In the genomic region with DNA sequence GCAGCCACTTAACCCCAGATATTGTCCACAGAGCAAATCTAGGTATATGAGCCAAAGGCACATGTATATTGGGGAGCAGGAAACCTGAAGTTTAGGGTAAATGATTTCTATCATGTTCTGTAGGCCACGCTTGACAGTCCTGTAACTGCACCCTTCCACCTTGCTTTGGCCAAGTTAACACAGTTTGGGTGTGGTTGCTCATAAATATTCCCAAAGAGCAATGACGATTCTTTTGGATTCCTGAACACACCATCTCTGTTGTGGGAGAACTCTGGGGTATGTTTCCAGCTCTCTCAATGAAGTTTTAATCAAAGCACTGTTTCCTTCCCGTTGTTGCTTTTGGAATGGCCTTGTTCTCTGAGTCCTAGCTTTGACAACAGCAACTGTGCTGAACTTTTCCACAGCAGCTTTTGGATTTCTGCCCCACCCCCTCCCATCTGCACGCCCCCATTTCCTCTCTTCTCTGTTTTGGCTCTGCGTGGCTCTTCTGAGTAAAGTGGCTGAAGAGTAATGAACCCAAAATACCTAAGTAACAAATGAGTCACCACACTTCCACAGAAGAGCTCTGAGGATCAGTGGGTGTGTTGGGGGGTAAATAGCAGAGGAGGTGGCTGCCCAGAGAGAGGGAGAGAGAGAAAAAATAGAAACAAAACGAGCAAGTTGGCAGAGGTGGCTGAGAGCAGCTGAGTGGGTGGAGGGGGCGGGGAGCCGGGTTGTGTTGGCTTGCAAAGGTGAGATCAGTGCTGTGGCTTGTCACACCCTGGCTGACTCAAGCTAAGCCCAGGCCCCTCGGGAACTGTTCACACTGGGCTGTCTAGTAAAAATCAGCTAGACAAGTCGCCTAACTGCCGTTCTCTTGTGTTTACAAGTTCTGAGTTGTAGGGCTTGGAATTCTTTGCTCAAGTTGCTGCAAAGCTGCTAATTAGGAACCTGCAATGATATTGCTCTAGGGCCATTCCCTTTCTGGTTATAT, we compare ENCODE assay signal across 8 cellular contexts. TPM values are rescaled to one million over a fixed set of nuclear protein-coding genes. Genes with fewer than 3 reads are reported as not detected.
A peak's percentile ranks its signal among the peaks of the same experiment; 100 is the strongest.
DNase-seq lines count a peak whose midpoint lies in the region.

No MANE protein-coding gene starts in this region.

- intact Hi-C loops in activated CD4-positive, alpha-beta T cell treated with anti-CD3 and anti-CD28 coated beads, Interleukin-2, amount 10 ng/mL, durations not matched to agents 24 days and 14 days (cut with micrococcal nuclease), result loop anchor here (1.0 to 10.0 kb wide), 10 partner anchors 9 to 958 kb away; partner anchors contain the start of genes CD53 and DDX20
- intact Hi-C loops in dendritic cell treated with granulocyte-macrophage colony-stimulating factor and Interleukin-4, amounts not matched to agents 40 ng/mL and 50 ng/mL, for 4 days (cut with micrococcal nuclease), result loop anchor here (2.0 kb wide), 2 partner anchors 28 to 76 kb away; no protein-coding TSS in a partner anchor

- H3K4me3 Mint-ChIP-seq in activated CD4-positive, alpha-beta T cell treated with anti-CD3 and anti-CD28 coated beads, Interleukin-2, amount 10 ng/mL, durations not matched to agents 24 days and 14 days, result peak overlapping the region; percentile 53
- H3K4me3 Mint-ChIP-seq in dendritic cell treated with granulocyte-macrophage colony-stimulating factor and Interleukin-4, amounts not matched to agents 40 ng/mL and 50 ng/mL, for 4 days, result peak overlapping the region; percentile 56

- peaks cover 6% of the 10 kb centered on the region for H3K9me3 Mint-ChIP-seq in activated CD4-positive, alpha-beta T cell treated with anti-CD3 and anti-CD28 coated beads, Interleukin-2, amount 10 ng/mL, durations not matched to agents 24 days and 14 days
- no peaks in the 10 kb centered on the region for H3K9me3 Mint-ChIP-seq in dendritic cell treated with granulocyte-macrophage colony-stimulating factor and Interleukin-4, amounts not matched to agents 40 ng/mL and 50 ng/mL, for 4 days

- DNase-seq in H4 (ENCODE audit: low spot score), result peak; percentile 85
- DNase-seq in Kasumi-1 (lab: John Stamatoyannopoulos, UW), result peak; percentile 47 to 61
- peak; percentile 93 for DNase-seq in activated CD4-positive, alpha-beta T cell treated with anti-CD3 and anti-CD28 coated beads, Interleukin-2, amount 10 ng/mL, durations not matched to agents 24 days and 14 days
- peak; percentile 55 for DNase-seq in medulla oblongata (ENCODE audit: extremely low spot score)
- DNase-seq in stimulated activated CD8-positive, alpha-beta memory T cell treated with anti-CD3 and anti-CD28 coated beads, Interleukin-12 subunit alpha, Interleukin-12 subunit beta, amount 100 ng/mL, for 24 hours (ENCODE audit: extremely low read depth), result peak; percentile 89
- no peak for DNase-seq in cerebellar nuclear complex (lab: John Stamatoyannopoulos, UW)

- peak overlapping the region; percentile 36; the same call in 1 of the 2 replicates for H3K4me3 ChIP-seq in GM08714 (ENCODE audit: low read length)

- peaks cover 3% of the 10 kb centered on the region for H3K27me3 Mint-ChIP-seq in activated CD4-positive, alpha-beta T cell treated with anti-CD3 and anti-CD28 coated beads, Interleukin-2, amount 10 ng/mL, durations not matched to agents 24 days and 14 days
- H3K27me3 Mint-ChIP-seq in dendritic cell treated with granulocyte-macrophage colony-stimulating factor and Interleukin-4, amounts not matched to agents 40 ng/mL and 50 ng/mL, for 4 days, result no peaks in the 10 kb centered on the region

- peaks cover 68% of the 10 kb centered on the region for H3K4me1 Mint-ChIP-seq in activated CD4-positive, alpha-beta T cell treated with anti-CD3 and anti-CD28 coated beads, Interleukin-2, amount 10 ng/mL, durations not matched to agents 24 days and 14 days
- H3K4me1 Mint-ChIP-seq in dendritic cell treated with granulocyte-macrophage colony-stimulating factor and Interleukin-4, amounts not matched to agents 40 ng/mL and 50 ng/mL, for 4 days (ENCODE audit: low read depth), result peaks cover 42% of the 10 kb centered on the region

- H3K27ac Mint-ChIP-seq in activated CD4-positive, alpha-beta T cell treated with anti-CD3 and anti-CD28 coated beads, Interleukin-2, amount 10 ng/mL, durations not matched to agents 24 days and 14 days, result peak overlapping the region; percentile 94
- peak overlapping the region; percentile 97 for H3K27ac Mint-ChIP-seq in dendritic cell treated with granulocyte-macrophage colony-stimulating factor and Interleukin-4, amounts not matched to agents 40 ng/mL and 50 ng/mL, for 4 days

- peaks cover 3% of the 10 kb centered on the region for H3K36me3 Mint-ChIP-seq in activated CD4-positive, alpha-beta T cell treated with anti-CD3 and anti-CD28 coated beads, Interleukin-2, amount 10 ng/mL, durations not matched to agents 24 days and 14 days (ENCODE audit: low read depth)
- no peaks in the 10 kb centered on the region for H3K36me3 Mint-ChIP-seq in dendritic cell treated with granulocyte-macrophage colony-stimulating factor and Interleukin-4, amounts not matched to agents 40 ng/mL and 50 ng/mL, for 4 days (ENCODE audit: low read depth)

RNA-seq across cellular contexts. Expression of gene RAP1A, which starts 26.9 kb away (rescaled TPM):
- 20.0 and 32.4 TPM in 2 replicates for total RNA-seq in H4 (2014; rRNA removed; shearing (Covaris generic))
- total RNA-seq in activated CD4-positive, alpha-beta T cell treated with anti-CD3 and anti-CD28 coated beads, Interleukin-2, amount 10 ng/mL, durations not matched to agents 24 days and 14 days, result 306 and 307 TPM in 2 replicates

Comparison
In these comparisons a context has a peak if more than half of its experiments do, and no peak if none do; other contexts are left out.
1. DNase-seq: peak in H4 (single experiment), Kasumi-1 (2 of 2), activated CD4-positive, alpha-beta T cell treated with anti-CD3 and anti-CD28 coated beads, Interleukin-2, amount 10 ng/mL, durations not matched to agents 24 days and 14 days (single experiment), medulla oblongata (single experiment) and stimulated activated CD8-positive, alpha-beta memory T cell treated with anti-CD3 and anti-CD28 coated beads, Interleukin-12 subunit alpha, Interleukin-12 subunit beta, amount 100 ng/mL, for 24 hours (single experiment); none in cerebellar nuclear complex (0 of 2).